In genomic region chr15:100862162-100862561, GRCh38 we compare ENCODE assay signal across 16 cellular contexts. TPM values are rescaled to one million over a fixed set of nuclear protein-coding genes. Genes with fewer than 3 reads are reported as not detected.
"Had no signal": no experiment of that assay in that cellular context is flagged by ENCODE, and none has a peak within 500 bp of the region (broad histone marks: within the 10 kb centered on the region; RNA-seq: fewer than 3 reads in every experiment).

No MANE protein-coding gene starts in this region.

- ATAC-seq: activated naive CD4-positive, alpha-beta T cell treated with anti-CD3 and anti-CD28 coated beads, Interleukin-2, amount 50 U/mL, for 72 hours; activated T-cell treated with anti-CD3 and anti-CD28 coated beads, Interleukin-2, amount 50 U/mL, for 72 hours; effector memory CD8-positive, alpha-beta T cell; left colon had no signal

- DNase-seq: activated B cell treated with CpG ODN at 0.5 μM for 24 hours; activated CD4-positive, alpha-beta T cell treated with anti-CD3 and anti-CD28 coated beads for 48 hours; activated CD8-positive, alpha-beta memory T cell treated with anti-CD3 and anti-CD28 coated beads, Interleukin-2, amount 50 U/mL, for 48 hours; activated gamma-delta T cell; activated T-cell treated with anti-CD3 and anti-CD28 coated beads, Interleukin-2, amount 50 U/mL, for 72 hours; amniotic stem cell; body of pancreas; effector memory CD8-positive, alpha-beta T cell; nephron progenitor cell; stimulated activated CD4-positive, alpha-beta T cell treated with anti-CD3 and anti-CD28 coated beads, Interleukin-1b, Interleukin-23, amount 100 ng/mL, for 48 hours; trophoblast cell had no signal

- H3K9me3 ChIP-seq: body of pancreas, psoas muscle had no signal

- H3K27ac Mint-ChIP-seq: activated B cell treated with CpG ODN at 0.5 μM for 24 hours; activated naive CD4-positive, alpha-beta T cell treated with anti-CD3 and anti-CD28 coated beads, Interleukin-2, amount 50 U/mL, for 72 hours; activated T-cell treated with anti-CD3 and anti-CD28 coated beads, Interleukin-2, amount 50 U/mL, for 72 hours; effector memory CD8-positive, alpha-beta T cell had no signal

- H3K9me3 Mint-ChIP-seq: activated naive CD4-positive, alpha-beta T cell treated with anti-CD3 and anti-CD28 coated beads, Interleukin-2, amount 50 U/mL, for 72 hours; activated T-cell treated with anti-CD3 and anti-CD28 coated beads, Interleukin-2, amount 50 U/mL, for 72 hours; effector memory CD8-positive, alpha-beta T cell had no signal

- H3K4me1 ChIP-seq: body of pancreas, psoas muscle had no signal

- H3K27ac ChIP-seq: psoas muscle had no signal

- H3K4me1 Mint-ChIP-seq: activated B cell treated with CpG ODN at 0.5 μM for 24 hours had no signal

- H3K4me3 ChIP-seq: body of pancreas, heart left ventricle, psoas muscle had no signal

- H3K27me3 ChIP-seq: body of pancreas, heart left ventricle had no signal

- H3K4me3 Mint-ChIP-seq: activated B cell treated with CpG ODN at 0.5 μM for 24 hours; activated T-cell treated with anti-CD3 and anti-CD28 coated beads, Interleukin-2, amount 50 U/mL, for 72 hours; effector memory CD8-positive, alpha-beta T cell; nephron progenitor cell had no signal

- H3K36me3 ChIP-seq: heart left ventricle had no signal

RNA-seq across cellular contexts. Expression of gene ALDH1A3, which starts 17.5 kb away (rescaled TPM):
- total RNA-seq: activated B cell treated with CpG ODN at 0.5 μM for 24 hours; activated naive CD4-positive, alpha-beta T cell treated with anti-CD3 and anti-CD28 coated beads, Interleukin-2, amount 50 U/mL, for 72 hours; T-helper 2 cell treated with Interferon-gamma antibody and Interleukin-4, amounts not matched to agents 100 ng/mL and 5 ng/mL, for 36 hours had no signal
